ENCODE assay signal across 1 cellular context in the genomic region with DNA sequence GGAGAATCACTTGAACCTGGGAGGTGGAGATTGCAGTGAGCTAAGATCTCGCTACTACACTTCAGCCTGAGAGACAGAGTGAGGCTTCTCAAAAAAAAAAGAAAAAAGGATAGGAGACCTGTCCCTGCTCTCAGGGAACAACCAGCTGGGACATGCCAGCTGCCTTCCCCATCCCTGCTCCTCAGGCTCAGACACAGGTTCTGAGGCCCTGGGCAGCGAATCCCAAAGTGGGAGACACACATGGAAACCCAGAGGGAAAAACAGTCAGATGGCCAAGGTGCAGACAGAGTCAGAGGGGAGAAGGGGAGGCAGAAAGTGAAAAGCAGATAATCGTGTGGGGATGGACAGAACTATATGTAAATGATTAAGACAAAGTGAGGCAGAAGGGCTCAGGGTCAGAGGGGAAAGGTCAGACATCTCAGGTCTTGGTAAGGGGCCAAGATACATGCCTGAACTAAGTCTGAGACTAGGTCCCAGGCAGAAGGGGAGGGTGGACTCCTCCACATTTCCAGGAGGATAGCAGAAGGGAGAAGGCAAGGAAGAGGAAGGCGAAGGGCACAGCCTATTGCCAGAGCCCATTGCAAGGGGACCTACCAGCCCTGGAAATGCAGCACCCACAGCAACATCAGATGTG.
TF ChIP-seq lines count a peak whose summit lies in the region.

No MANE protein-coding gene starts in this region.

TF ChIP-seq in WTC11, 78 proteins besides CTCF, POLR2A, EP300 and RAD21 (continued from another document):
- TF ChIP-seq, protein P1, sequence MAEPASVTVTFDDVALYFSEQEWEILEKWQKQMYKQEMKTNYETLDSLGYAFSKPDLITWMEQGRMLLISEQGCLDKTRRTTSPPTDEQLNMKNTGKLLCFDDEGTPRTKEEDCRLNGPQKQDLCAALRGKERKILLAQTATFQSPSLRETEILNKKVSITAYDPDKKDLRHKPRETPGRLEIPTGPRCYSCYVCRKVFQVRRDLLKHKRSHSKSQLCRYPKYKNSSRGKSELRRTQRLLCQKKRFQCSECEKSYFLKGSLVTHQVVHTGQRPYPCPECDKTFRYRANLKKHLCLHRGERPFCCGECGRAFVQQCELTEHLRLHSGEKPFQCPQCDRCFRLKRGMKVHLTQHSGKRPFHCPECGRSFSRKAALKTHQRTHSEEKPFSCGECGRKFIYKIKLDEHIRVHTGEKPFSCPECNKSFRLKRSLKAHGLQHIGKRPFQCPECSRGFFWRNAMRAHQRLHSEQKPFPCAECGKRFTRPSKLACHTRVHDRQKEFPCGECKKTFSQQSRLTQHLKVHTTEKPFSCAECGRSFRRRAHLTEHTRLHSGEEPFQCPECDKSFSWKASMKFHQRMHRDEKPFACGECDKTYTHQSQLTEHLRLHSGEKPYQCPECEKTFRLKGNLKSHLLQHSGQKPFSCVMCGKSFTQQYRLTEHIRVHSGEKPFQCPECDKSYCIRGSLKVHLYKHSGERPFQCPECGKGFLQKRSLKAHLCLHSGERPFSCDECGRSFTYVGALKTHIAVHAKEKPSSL (CRISPR knock-in tag; conservative IDR thresholded peaks at IDR 0.05), result no peak
- TF ChIP-seq, protein P2, sequence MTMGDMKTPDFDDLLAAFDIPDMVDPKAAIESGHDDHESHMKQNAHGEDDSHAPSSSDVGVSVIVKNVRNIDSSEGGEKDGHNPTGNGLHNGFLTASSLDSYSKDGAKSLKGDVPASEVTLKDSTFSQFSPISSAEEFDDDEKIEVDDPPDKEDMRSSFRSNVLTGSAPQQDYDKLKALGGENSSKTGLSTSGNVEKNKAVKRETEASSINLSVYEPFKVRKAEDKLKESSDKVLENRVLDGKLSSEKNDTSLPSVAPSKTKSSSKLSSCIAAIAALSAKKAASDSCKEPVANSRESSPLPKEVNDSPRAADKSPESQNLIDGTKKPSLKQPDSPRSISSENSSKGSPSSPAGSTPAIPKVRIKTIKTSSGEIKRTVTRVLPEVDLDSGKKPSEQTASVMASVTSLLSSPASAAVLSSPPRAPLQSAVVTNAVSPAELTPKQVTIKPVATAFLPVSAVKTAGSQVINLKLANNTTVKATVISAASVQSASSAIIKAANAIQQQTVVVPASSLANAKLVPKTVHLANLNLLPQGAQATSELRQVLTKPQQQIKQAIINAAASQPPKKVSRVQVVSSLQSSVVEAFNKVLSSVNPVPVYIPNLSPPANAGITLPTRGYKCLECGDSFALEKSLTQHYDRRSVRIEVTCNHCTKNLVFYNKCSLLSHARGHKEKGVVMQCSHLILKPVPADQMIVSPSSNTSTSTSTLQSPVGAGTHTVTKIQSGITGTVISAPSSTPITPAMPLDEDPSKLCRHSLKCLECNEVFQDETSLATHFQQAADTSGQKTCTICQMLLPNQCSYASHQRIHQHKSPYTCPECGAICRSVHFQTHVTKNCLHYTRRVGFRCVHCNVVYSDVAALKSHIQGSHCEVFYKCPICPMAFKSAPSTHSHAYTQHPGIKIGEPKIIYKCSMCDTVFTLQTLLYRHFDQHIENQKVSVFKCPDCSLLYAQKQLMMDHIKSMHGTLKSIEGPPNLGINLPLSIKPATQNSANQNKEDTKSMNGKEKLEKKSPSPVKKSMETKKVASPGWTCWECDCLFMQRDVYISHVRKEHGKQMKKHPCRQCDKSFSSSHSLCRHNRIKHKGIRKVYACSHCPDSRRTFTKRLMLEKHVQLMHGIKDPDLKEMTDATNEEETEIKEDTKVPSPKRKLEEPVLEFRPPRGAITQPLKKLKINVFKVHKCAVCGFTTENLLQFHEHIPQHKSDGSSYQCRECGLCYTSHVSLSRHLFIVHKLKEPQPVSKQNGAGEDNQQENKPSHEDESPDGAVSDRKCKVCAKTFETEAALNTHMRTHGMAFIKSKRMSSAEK (CRISPR knock-in tag; IDR thresholded peaks at IDR 0.05; ENCODE audit: borderline replicate concordance), result no peak
- TF ChIP-seq, protein P3, sequence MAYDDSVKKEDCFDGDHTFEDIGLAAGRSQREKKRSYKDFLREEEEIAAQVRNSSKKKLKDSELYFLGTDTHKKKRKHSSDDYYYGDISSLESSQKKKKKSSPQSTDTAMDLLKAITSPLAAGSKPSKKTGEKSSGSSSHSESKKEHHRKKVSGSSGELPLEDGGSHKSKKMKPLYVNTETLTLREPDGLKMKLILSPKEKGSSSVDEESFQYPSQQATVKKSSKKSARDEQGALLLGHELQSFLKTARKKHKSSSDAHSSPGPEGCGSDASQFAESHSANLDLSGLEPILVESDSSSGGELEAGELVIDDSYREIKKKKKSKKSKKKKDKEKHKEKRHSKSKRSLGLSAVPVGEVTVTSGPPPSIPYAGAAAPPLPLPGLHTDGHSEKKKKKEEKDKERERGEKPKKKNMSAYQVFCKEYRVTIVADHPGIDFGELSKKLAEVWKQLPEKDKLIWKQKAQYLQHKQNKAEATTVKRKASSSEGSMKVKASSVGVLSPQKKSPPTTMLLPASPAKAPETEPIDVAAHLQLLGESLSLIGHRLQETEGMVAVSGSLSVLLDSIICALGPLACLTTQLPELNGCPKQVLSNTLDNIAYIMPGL (CRISPR knock-in tag; IDR thresholded peaks at IDR 0.05), result no peak
- no peak for TF ChIP-seq CREM (CRISPR knock-in tag; IDR thresholded peaks at IDR 0.05)
- no peak for TF ChIP-seq GRHL2 (CRISPR knock-in tag; IDR thresholded peaks at IDR 0.05; ENCODE audit: insufficient replicate concordance, severe bottlenecking)
- TF ChIP-seq IRF2 (CRISPR knock-in tag; IDR thresholded peaks at IDR 0.05; ENCODE audit: borderline replicate concordance, low read depth), result no peak
TF ChIP-seq in WTC11: peak in this region for 0.
